18 cellular contexts compared by ENCODE assay signal in genomic region chr7:112735261-112735660, GRCh38. TPM values are rescaled to one million over a fixed set of nuclear protein-coding genes. Genes with fewer than 3 reads are reported as not detected.
A peak's percentile ranks its signal among the peaks of the same experiment; 100 is the strongest.
DNase-seq lines count a peak whose midpoint lies in the region; TF ChIP-seq lines count a peak whose summit lies in the region.
"Had no signal": no experiment of that assay in that cellular context is flagged by ENCODE, and none has a peak within 500 bp of the region (broad histone marks: within the 10 kb centered on the region; RNA-seq: fewer than 3 reads in every experiment).

No MANE protein-coding gene starts in this region.

- no peak overlapping the region for H3K27ac ChIP-seq in trophoblast cell (ENCODE audit: low read depth, low read length)
- H3K27ac ChIP-seq: 22Rv1; A549; BLaER1 treated with 17β-estradiol and CSF1 and Interleukin-3, amounts not matched to agents 10 nM and 100 nM; C4-2B had no signal

- H3K27ac Mint-ChIP-seq in T-helper 2 cell treated with Interferon-gamma antibody and Interleukin-4, amounts not matched to agents 5 μg/mL and 100 μg/mL, for 36 hours: no peak overlapping the region
- H3K27ac Mint-ChIP-seq: B cell; CD4-positive, alpha-beta T cell; CD8-positive, alpha-beta T cell had no signal

- H4K8ac ChIP-seq in trophoblast cell (ENCODE audit: low read depth, low read length): no peak overlapping the region

- H2BK12ac ChIP-seq in trophoblast cell (ENCODE audit: low read length): no peak overlapping the region

- peak overlapping the region; percentile 53 for H3K9ac ChIP-seq in trophoblast cell (ENCODE audit: low read length)
- H3K9ac ChIP-seq: BLaER1 treated with 17β-estradiol and CSF1 and Interleukin-3, amounts not matched to agents 10 nM and 100 nM had no signal

- no peak overlapping the region for H2AFZ ChIP-seq in trophoblast cell (ENCODE audit: insufficient read depth, low read length, poor library complexity)

- H3K79me1 ChIP-seq in trophoblast cell (ENCODE audit: low read length): no peaks in the 10 kb centered on the region

- no peaks in the 10 kb centered on the region for H3K27me3 ChIP-seq in trophoblast cell (ENCODE audit: insufficient read depth, low read length)
- H3K27me3 ChIP-seq: BLaER1 treated with 17β-estradiol and CSF1 and Interleukin-3, amounts not matched to agents 10 nM and 100 nM had no signal

- no peak overlapping the region for H3K23ac ChIP-seq in trophoblast cell (ENCODE audit: low read length)

- no peaks in the 10 kb centered on the region for H3K79me2 ChIP-seq in trophoblast cell (ENCODE audit: control insufficient read depth, insufficient read depth, low read length, poor library complexity)

- DNase-seq in astrocyte of the cerebellum (ENCODE audit: low read depth) (peak; percentile 13), myocyte (ENCODE audit: low read depth) (peak; percentile 10), trophoblast cell (no peak), NCI-H2196 (lab: John Stamatoyannopoulos, UW; ENCODE audit: unreplicated experiment) (no peak)
- no peak for DNase-seq in T-helper 2 cell treated with Interferon-gamma antibody and Interleukin-4, amounts not matched to agents 5 μg/mL and 100 μg/mL, for 36 hours (ENCODE audit: low spot score)
- DNase-seq in stimulated activated naive CD4-positive, alpha-beta T cell (lab: John Stamatoyannopoulos, UW): no peak
- DNase-seq: AML-193; Caco-2; Calu3; CD4-positive, alpha-beta T cell; CD8-positive, alpha-beta T cell; DMS79 treated with DMSO at 0.1 percent for 48 hours; GF-D8 had no signal

- H3K14ac ChIP-seq in trophoblast cell (ENCODE audit: low read length): no peak overlapping the region

- no peak for TF ChIP-seq CTCF in astrocyte of the cerebellum (IDR thresholded peaks at IDR 0.05; ENCODE audit: low read depth, low read length, missing control alignments)

- H3K4me3 Mint-ChIP-seq in T-helper 2 cell treated with Interferon-gamma antibody and Interleukin-4, amounts not matched to agents 5 μg/mL and 100 μg/mL, for 36 hours: no peak overlapping the region
- H3K4me3 Mint-ChIP-seq: B cell; CD4-positive, alpha-beta T cell; CD8-positive, alpha-beta T cell had no signal

- no peaks in the 10 kb centered on the region for H3K36me3 ChIP-seq in trophoblast cell (ENCODE audit: control insufficient read depth in 1 of 2, insufficient read depth in 2 of 2, low read length in 2 of 2)
- H3K36me3 ChIP-seq: BLaER1 treated with 17β-estradiol and CSF1 and Interleukin-3, amounts not matched to agents 10 nM and 100 nM had no signal

- no peaks in the 10 kb centered on the region for H3K4me1 ChIP-seq in trophoblast cell (ENCODE audit: control insufficient read depth in 1 of 2, insufficient read depth in 2 of 2, low read length in 2 of 2)
- H3K4me1 ChIP-seq: A549; BLaER1 treated with 17β-estradiol and CSF1 and Interleukin-3, amounts not matched to agents 10 nM and 100 nM; Caco-2 had no signal

- in situ Hi-C loops in astrocyte of the cerebellum (cut with HindIII; ENCODE audit: low sequenced_read_pairs): no loop called here

- WGBS in trophoblast cell (ENCODE audit: extremely low coverage, insufficient coverage, insufficient read length): no CpG with 5 or more reads among the region's 1 CpG

- no peak overlapping the region for H3K18ac ChIP-seq in trophoblast cell (ENCODE audit: low read length)

- no peaks in the 10 kb centered on the region for H3K36me3 Mint-ChIP-seq in T-helper 2 cell treated with Interferon-gamma antibody and Interleukin-4, amounts not matched to agents 5 μg/mL and 100 μg/mL, for 36 hours (ENCODE audit: low read depth)

- no peak overlapping the region for H3K4ac ChIP-seq in trophoblast cell (ENCODE audit: low read depth, low read length)

- no peaks in the 10 kb centered on the region for H3K27me3 Mint-ChIP-seq in T-helper 2 cell treated with Interferon-gamma antibody and Interleukin-4, amounts not matched to agents 5 μg/mL and 100 μg/mL, for 36 hours (ENCODE audit: low read depth)

- H3K4me3 ChIP-seq in astrocyte of the cerebellum (ENCODE audit: low read depth, low read length) (no peak overlapping the region), trophoblast cell (ENCODE audit: low read depth, low read length) (no peak overlapping the region)
- H3K4me3 ChIP-seq: A549; BLaER1 treated with 17β-estradiol and CSF1 and Interleukin-3, amounts not matched to agents 10 nM and 100 nM had no signal

- H2BK5ac ChIP-seq in trophoblast cell (ENCODE audit: low read depth, low read length, poor library complexity): no peak overlapping the region

- H2BK120ac ChIP-seq in trophoblast cell (ENCODE audit: insufficient read depth, low read length, poor library complexity): no peak overlapping the region

- H4K91ac ChIP-seq in trophoblast cell (ENCODE audit: low read depth, low read length): no peak overlapping the region

- no peaks in the 10 kb centered on the region for H3K4me1 Mint-ChIP-seq in T-helper 2 cell treated with Interferon-gamma antibody and Interleukin-4, amounts not matched to agents 5 μg/mL and 100 μg/mL, for 36 hours (ENCODE audit: low read depth)
- H3K4me1 Mint-ChIP-seq: B cell had no signal

- H3K9me3 Mint-ChIP-seq in T-helper 2 cell treated with Interferon-gamma antibody and Interleukin-4, amounts not matched to agents 5 μg/mL and 100 μg/mL, for 36 hours: peaks cover 36% of the 10 kb centered on the region

- H2AK5ac ChIP-seq in trophoblast cell (ENCODE audit: low read length): no peak overlapping the region

- peaks cover 2% of the 10 kb centered on the region for H3K9me3 ChIP-seq in trophoblast cell (ENCODE audit: insufficient read depth, low read depth, low read length)
- H3K9me3 ChIP-seq: A549 had no signal

- no peak overlapping the region for H4K12ac ChIP-seq in trophoblast cell (ENCODE audit: low read depth, low read length)

- H3K4me2 ChIP-seq in trophoblast cell (ENCODE audit: low read length): no peak overlapping the region
- H3K4me2 ChIP-seq: A549; BLaER1 treated with 17β-estradiol and CSF1 and Interleukin-3, amounts not matched to agents 10 nM and 100 nM had no signal

RNA-seq across cellular contexts. Expression of gene TMEM168, which starts 54.9 kb away (rescaled TPM):
- 18.0 and 22.1 TPM in 2 replicates for total RNA-seq in myocyte
- 14.8 TPM for polyA plus RNA-seq in myocyte (2012)
- 9.6 TPM in 2 replicates for polyA plus RNA-seq in trophoblast cell (2013)

Comparison
In these comparisons a context has a peak if more than half of its experiments do, and no peak if none do; other contexts are left out.
1. DNase-seq: peak in astrocyte of the cerebellum (single experiment) and myocyte (single experiment); none in trophoblast cell (0 of 2), T-helper 2 cell treated with Interferon-gamma antibody and Interleukin-4, amounts not matched to agents 5 μg/mL and 100 μg/mL, for 36 hours (single experiment), stimulated activated naive CD4-positive, alpha-beta T cell (0 of 6) and NCI-H2196 (single experiment).